In genomic region chr14:87934185-87934584, GRCh38 we compare ENCODE assay signal across 13 cellular contexts. TPM values are rescaled to one million over a fixed set of nuclear protein-coding genes. Genes with fewer than 3 reads are reported as not detected.
DNase-seq lines count a peak whose midpoint lies in the region; ATAC-seq and TF ChIP-seq lines count a peak whose summit lies in the region.
"Had no signal": no experiment of that assay in that cellular context is flagged by ENCODE, and none has a peak within 500 bp of the region (broad histone marks: within the 10 kb centered on the region; RNA-seq: fewer than 3 reads in every experiment).

No MANE protein-coding gene starts in this region.

- no peak overlapping the region for H3K9ac ChIP-seq in Loucy (ENCODE audit: low read depth, low read length, poor library complexity, severe bottlenecking)
- H3K9ac ChIP-seq in mesenchymal stem cell (ENCODE audit: low read length), result no peak overlapping the region

- peaks cover 14% of the 10 kb centered on the region; the same call in 1 of the 2 replicates for H3K36me3 ChIP-seq in Loucy (ENCODE audit: insufficient read depth, low read length)
- H3K36me3 ChIP-seq in mesenchymal stem cell (ENCODE audit: control insufficient read depth in 1 of 2, insufficient read depth in 2 of 2, low read depth in 1 of 2, low read length in 2 of 2), result peaks cover 0 to 22% of the 10 kb centered on the region in 2 experiments

- H3K4me1 ChIP-seq in Loucy (ENCODE audit: insufficient read depth, low read length, poor library complexity, severe bottlenecking) (no peaks in the 10 kb centered on the region), mesenchymal stem cell (ENCODE audit: control insufficient read depth, insufficient read depth, low read depth, low read length) (no peaks in the 10 kb centered on the region)
- H3K4me1 ChIP-seq: psoas muscle had no signal

- no peaks in the 10 kb centered on the region for H4K20me1 ChIP-seq in Loucy (ENCODE audit: insufficient read depth, low read length, poor library complexity, severe bottlenecking)

- H2AK5ac ChIP-seq in mesenchymal stem cell (ENCODE audit: low read length, severe bottlenecking), result no peak overlapping the region

- H3K79me2 ChIP-seq in Loucy (ENCODE audit: insufficient read depth, low read length), result no peaks in the 10 kb centered on the region

- 86% methylated on average over 3 of the region's 3 CpGs for WGBS in mesenchymal stem cell

- no peaks in the 10 kb centered on the region for H3K79me1 ChIP-seq in mesenchymal stem cell (replicated peaks; ENCODE audit: low read length, poor library complexity, severe bottlenecking)

- H3K4me2 ChIP-seq in Loucy (ENCODE audit: low read depth, low read length, poor library complexity, severe bottlenecking) (no peak overlapping the region), mesenchymal stem cell (ENCODE audit: low read length, poor library complexity, severe bottlenecking) (no peak overlapping the region)

- H3K27me3 ChIP-seq in Loucy (ENCODE audit: insufficient read depth, low read length, poor library complexity, severe bottlenecking) (no peaks in the 10 kb centered on the region), mesenchymal stem cell (ENCODE audit: control insufficient read depth in 1 of 2, insufficient read depth in 1 of 2, low read length in 2 of 2) (no peaks in the 10 kb centered on the region)
- H3K27me3 ChIP-seq: body of pancreas had no signal

- DNase-seq in NCI-H82 (lab: John Stamatoyannopoulos, UW), result peak; percentile 11
- DNase-seq in NCI-H82 treated with DMSO at 0.1 percent for 48 hours (lab: John Stamatoyannopoulos, UW; ENCODE audit: unreplicated experiment), result no peak
- DNase-seq in amniotic epithelial cell (ENCODE audit: low read depth), result peak; percentile 6
- DNase-seq in mesenchymal stem cell, result peak; percentile 4
- DNase-seq in NCI-H2171 (lab: John Stamatoyannopoulos, UW), result no peak
- DNase-seq: activated CD8-positive, alpha-beta T cell treated with anti-CD3 and anti-CD28 coated beads, Interleukin-2, amount 10 ng/mL, durations not matched to agents 7 days and 5 days; activated gamma-delta T cell; body of pancreas; psoas muscle; trophoblast cell had no signal

- H3K27ac ChIP-seq in mesenchymal stem cell (ENCODE audit: low read length, poor library complexity, severe bottlenecking), result no peak overlapping the region
- H3K27ac ChIP-seq: body of pancreas, psoas muscle had no signal

- no peak overlapping the region for H3K23ac ChIP-seq in mesenchymal stem cell (ENCODE audit: low read length in 2 of 2)

- H3K4me3 ChIP-seq in Loucy (ENCODE audit: low read length, poor library complexity, severe bottlenecking), result no peak overlapping the region
- no peak overlapping the region for H3K4me3 ChIP-seq in mesenchymal stem cell (ENCODE audit: insufficient read depth in 1 of 2, low read depth in 1 of 2, low read length in 2 of 2)
- H3K4me3 ChIP-seq: body of pancreas, psoas muscle had no signal

- H3K18ac ChIP-seq in mesenchymal stem cell (ENCODE audit: low read depth in 1 of 2, low read length in 2 of 2), result no peak overlapping the region

- H3K9me2 ChIP-seq in Loucy (replicated peaks; ENCODE audit: low read depth, low read length), result no peaks in the 10 kb centered on the region

- H3K14ac ChIP-seq in mesenchymal stem cell (ENCODE audit: low read length in 2 of 2), result no peak overlapping the region

- no peak overlapping the region for H2BK120ac ChIP-seq in mesenchymal stem cell (ENCODE audit: low read depth, low read length)

- H3K9me3 ChIP-seq in Loucy (ENCODE audit: insufficient read depth, low read depth, low read length) (no peaks in the 10 kb centered on the region), mesenchymal stem cell (ENCODE audit: control insufficient read depth, low read length) (no peaks in the 10 kb centered on the region)
- H3K9me3 ChIP-seq: body of pancreas, psoas muscle had no signal

- H2BK12ac ChIP-seq in mesenchymal stem cell (ENCODE audit: low read length in 2 of 2), result no peak overlapping the region

- ATAC-seq in GM19455 (IDR thresholded peaks at IDR 0.05; ENCODE audit: unreplicated experiment), result no peak
- ATAC-seq in HG03175 (IDR thresholded peaks at IDR 0.05; ENCODE audit: unreplicated experiment), result no peak
- ATAC-seq: activated CD8-positive, alpha-beta T cell treated with anti-CD3 and anti-CD28 coated beads, Interleukin-2, amount 10 ng/mL, durations not matched to agents 7 days and 5 days; body of pancreas; psoas muscle had no signal

- TF ChIP-seq CTCF in Loucy (conservative IDR thresholded peaks at IDR 0.05; ENCODE audit: low read length), result peak; percentile 44

- H2BK15ac ChIP-seq in mesenchymal stem cell (ENCODE audit: low read depth, poor library complexity, severe bottlenecking), result no peak overlapping the region

- no peak overlapping the region for H2BK5ac ChIP-seq in mesenchymal stem cell (ENCODE audit: low read depth, low read length, poor library complexity, severe bottlenecking)

- no peaks in the 10 kb centered on the region for H3F3A ChIP-seq in Loucy (ENCODE audit: low read depth)

- no peak overlapping the region for H4K8ac ChIP-seq in mesenchymal stem cell (ENCODE audit: low read length)

- no peak overlapping the region for H2AFZ ChIP-seq in Loucy (ENCODE audit: low read length)
- H2AFZ ChIP-seq in mesenchymal stem cell (ENCODE audit: low read depth, low read length), result no peak overlapping the region

- no peak overlapping the region for H3K4ac ChIP-seq in mesenchymal stem cell (ENCODE audit: low read depth in 1 of 2, low read length in 2 of 2)

- H4K91ac ChIP-seq in mesenchymal stem cell (ENCODE audit: low read length), result no peak overlapping the region

RNA-seq across cellular contexts. Expression of gene GALC, which starts 58.8 kb away (rescaled TPM):
- 27.9 TPM for polyA plus RNA-seq in mesenchymal stem cell (2013, experiment 1 of 2)
- 28.7 TPM for polyA plus RNA-seq in mesenchymal stem cell (2013, experiment 2 of 2)

Comparison
In these comparisons a context has a peak if more than half of its experiments do, and no peak if none do; other contexts are left out.
1. DNase-seq: peak in NCI-H82 (single experiment), amniotic epithelial cell (single experiment) and mesenchymal stem cell (single experiment); none in NCI-H82 treated with DMSO at 0.1 percent for 48 hours (single experiment) and NCI-H2171 (single experiment).